Comparison of ENCODE assay signal across 8 cellular contexts in the genomic region with DNA sequence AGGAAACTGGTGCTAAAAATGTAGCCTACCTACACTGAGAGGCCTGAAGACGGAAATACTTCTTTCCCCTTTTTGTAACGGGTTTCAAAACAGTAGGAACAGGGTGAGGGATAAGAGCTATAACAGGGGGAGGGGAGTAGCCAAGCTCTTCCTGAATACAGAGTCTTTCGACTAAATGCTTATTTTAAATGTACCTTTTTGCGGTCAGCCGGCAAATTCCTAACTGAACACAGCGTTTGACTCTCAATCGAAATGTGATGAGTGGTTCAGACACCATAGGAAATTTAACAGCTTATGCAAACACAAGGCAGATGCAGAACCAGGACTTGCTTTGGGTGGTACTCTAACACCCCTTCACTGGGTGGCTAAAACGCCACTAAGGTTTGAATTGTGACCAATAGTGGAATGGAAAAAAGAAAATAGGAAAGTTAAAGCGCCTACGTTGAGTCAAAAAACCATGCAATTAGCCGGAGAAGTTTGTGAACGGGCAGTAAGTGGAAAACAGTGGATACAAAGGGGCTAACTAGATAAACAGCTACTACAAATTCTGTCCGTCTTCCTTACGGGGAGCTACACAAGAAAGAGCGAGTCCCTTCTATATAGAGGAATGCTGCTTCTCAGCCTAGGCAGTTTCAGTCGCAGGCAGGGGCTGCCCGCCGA. TPM values are rescaled to one million over a fixed set of nuclear protein-coding genes. Genes with fewer than 3 reads are reported as not detected.
DNase-seq lines count a peak whose midpoint lies in the region; TF ChIP-seq lines count a peak whose summit lies in the region.

No MANE protein-coding gene starts in this region.

- H3K27ac Mint-ChIP-seq in MCF 10A (ENCODE audit: low read depth, unreplicated experiment): peak overlapping the region; percentile 73

- H3K27ac ChIP-seq in vagina: peak overlapping the region; percentile 99

- intact Hi-C loops in MCF 10A (cut with micrococcal nuclease): loop anchor here (2.0 kb wide), 2 partner anchors 26 to 38 kb away; no protein-coding TSS in a partner anchor
- intact Hi-C loops in vagina (cut with DNase I): loop anchor here (10.0 kb wide), 1 partner anchor 66 kb away; no protein-coding TSS in a partner anchor

- peak overlapping the region; percentile 79 to 86 for H3K4me3 ChIP-seq in vagina

- no peaks in the 10 kb centered on the region for H3K27me3 Mint-ChIP-seq in MCF 10A (ENCODE audit: insufficient read depth, unreplicated experiment)

- no peaks in the 10 kb centered on the region for H3K36me3 ChIP-seq in vagina

- CTCF ChIA-PET in MCF 10A (lab: Yijun Ruan, JAX): interaction anchor here (0.6 to 3.6 kb wide), 20 partner anchors 8 to 1282 kb away, joined by 3 to 27 read pairs (median 5); a partner anchor contains a TSS

- H3K36me3 Mint-ChIP-seq in MCF 10A (ENCODE audit: insufficient read depth, unreplicated experiment): no peaks in the 10 kb centered on the region

- peak overlapping the region; percentile 82 for H3K4me3 Mint-ChIP-seq in MCF 10A (ENCODE audit: unreplicated experiment)

- BruUV-seq in MCF 10A (replicated peaks; lab: Mats Ljungman, UMichigan): no TSS peak

- no peak for TF ChIP-seq POLR2A in vagina (IDR thresholded peaks at IDR 0.05)

- H3K4me1 Mint-ChIP-seq in MCF 10A (ENCODE audit: insufficient read depth, unreplicated experiment): peaks cover 39% of the 10 kb centered on the region

- no peak for TF ChIP-seq CTCF in MCF 10A (IDR thresholded peaks at IDR 0.05; ENCODE audit: unreplicated experiment)
- TF ChIP-seq CTCF in vagina (IDR thresholded peaks at IDR 0.05): no peak

- DNase-seq in NCI-H510A treated with DMSO at 0.1 percent for 48 hours (lab: John Stamatoyannopoulos, UW) (peak; percentile 41), NCI-H510A (lab: John Stamatoyannopoulos, UW) (no peak), NCI-H82 (lab: John Stamatoyannopoulos, UW) (peak; percentile 47), MCF 10A (ENCODE audit: unreplicated experiment) (peak; percentile 46), lung microvascular endothelial cell (ENCODE audit: low read depth in 2 of 2) (peak; percentile 41 to 45), vagina (ENCODE audit: extremely low spot score in 2 of 2) (no peak), cerebellar nuclear complex (lab: John Stamatoyannopoulos, UW) (no peak), NCI-H1436 treated with DMSO at 0.1 percent for 48 hours (lab: John Stamatoyannopoulos, UW) (no peak)

- POLR2A ChIA-PET in MCF 10A (lab: Yijun Ruan, JAX): interaction anchor here (0.5 to 9.9 kb wide), 33 partner anchors 9 to 1351 kb away, joined by 3 to 247 read pairs (median 5); a partner anchor contains a TSS

- no peaks in the 10 kb centered on the region for H3K9me3 Mint-ChIP-seq in MCF 10A (ENCODE audit: unreplicated experiment)

- H3K9me3 ChIP-seq in vagina: no peaks in the 10 kb centered on the region

- H3K4me1 ChIP-seq in vagina: peaks cover 57% of the 10 kb centered on the region

- no peaks in the 10 kb centered on the region for H3K27me3 ChIP-seq in vagina

RNA-seq across cellular contexts. Expression of a gene that starts 1.7 kb away (rescaled TPM):
- total RNA-seq in MCF 10A (2022) (67.3 and 68.8 TPM in 2 replicates), lung microvascular endothelial cell (48.8 and 71.6 TPM in 2 replicates), vagina (26.3 TPM)

Comparison
In these comparisons a context has a peak if more than half of its experiments do, and no peak if none do; other contexts are left out.
1. DNase-seq: peak in NCI-H510A treated with DMSO at 0.1 percent for 48 hours (single experiment), NCI-H82 (single experiment), MCF 10A (single experiment) and lung microvascular endothelial cell (2 of 2); none in NCI-H510A (single experiment), vagina (0 of 2), cerebellar nuclear complex (0 of 2) and NCI-H1436 treated with DMSO at 0.1 percent for 48 hours (single experiment).